8 cellular contexts compared by ENCODE assay signal in genomic region chr5:39217365-39218281, GRCh38. TPM values are rescaled to one million over a fixed set of nuclear protein-coding genes. Genes with fewer than 3 reads are reported as not detected.
DNase-seq lines count a peak whose midpoint lies in the region; ATAC-seq, FAIRE-seq and TF ChIP-seq lines count a peak whose summit lies in the region.

No MANE protein-coding gene starts in this region.

- H3K4me2 ChIP-seq in H1 (ENCODE audit: insufficient read depth in 1 of 2, low read depth in 2 of 2, low read length in 2 of 2) = no peak overlapping the region

- POLR2A ChIA-PET in CD8-positive, alpha-beta T cell (lab: Charles Lee) = interaction anchor here (0.7 to 3.3 kb wide), 33 partner anchors 9 to 83 kb away, joined by 3 to 71 read pairs (median 4); no protein-coding TSS in a partner anchor
- POLR2A ChIA-PET in H1 (lab: Charles Lee; ENCODE audit: partially characterized antibody) = no interaction called here

- no peak overlapping the region for H3K14ac ChIP-seq in H1 (ENCODE audit: insufficient read length)

- peak; percentile 61 for ATAC-seq in CD8-positive, alpha-beta T cell
- peak; percentile 84 for ATAC-seq in GM19452 (IDR thresholded peaks at IDR 0.05; ENCODE audit: unreplicated experiment)
- ATAC-seq in activated CD8-positive, alpha-beta memory T cell treated with anti-CD3 and anti-CD28 coated beads, Interleukin-2, amount 10 ng/mL, durations not matched to agents 7 days and 5 days = peak; percentile 72

- H2AFZ ChIP-seq in H1 (ENCODE audit: low read length) = peak overlapping the region; percentile 27; the same call in 1 of the 2 replicates

- H3K27me3 ChIP-seq in CD8-positive, alpha-beta T cell (ENCODE audit: insufficient read depth, low read length) = no peaks in the 10 kb centered on the region
- no peaks in the 10 kb centered on the region for H3K27me3 ChIP-seq in H1 (replicated peaks in 1 of 4; ENCODE audit: control insufficient read depth in 3 of 4, extremely low read depth in 1 of 4, insufficient read depth in 3 of 4, low read length in 3 of 4)

- H3K4me3 Mint-ChIP-seq in CD8-positive, alpha-beta T cell = peak overlapping the region; percentile 79
- H3K4me3 Mint-ChIP-seq in activated CD8-positive, alpha-beta memory T cell treated with anti-CD3 and anti-CD28 coated beads, Interleukin-2, amount 10 ng/mL, durations not matched to agents 7 days and 5 days = peak overlapping the region; percentile 81

- no peak overlapping the region for H2BK20ac ChIP-seq in H1 (ENCODE audit: low read length)

- no peaks in the 10 kb centered on the region for H3K9me3 Mint-ChIP-seq in CD8-positive, alpha-beta T cell
- no peaks in the 10 kb centered on the region for H3K9me3 Mint-ChIP-seq in activated CD8-positive, alpha-beta memory T cell treated with anti-CD3 and anti-CD28 coated beads, Interleukin-2, amount 10 ng/mL, durations not matched to agents 7 days and 5 days (ENCODE audit: low read depth)

- 74% methylated on average over 16 of the region's 16 CpGs; no CpG with 5 or more reads in 1 of the 2 experiments for WGBS in H1 (ENCODE audit: extremely low coverage in 1 of 2, insufficient coverage in 1 of 2, insufficient read length in 1 of 2, insufficient replicate concordance in 2 of 2, low coverage in 1 of 2, low lambda C conversion rate in 2 of 2, missing lambda C conversion rate in 1 of 2), 2 experiments

- no peak overlapping the region for H3K4ac ChIP-seq in H1 (replicated peaks; ENCODE audit: insufficient read length, low read depth, low read length)

- 0 out of 2 replicates have a peak overlapping the region, but pooled peaks have one; percentile 27 for H3K18ac ChIP-seq in H1 (ENCODE audit: extremely low read depth, low read length)

- peak; percentile 96 for TF ChIP-seq CTCF in CD8-positive, alpha-beta T cell (IDR thresholded peaks at IDR 0.05)
- TF ChIP-seq CTCF in H1 (IDR thresholded peaks at IDR 0.05; ENCODE audit: control extremely low read depth in 1 of 3, insufficient read depth in 1 of 3, low read depth in 1 of 3, low read length in 3 of 3) = peak; percentile 43 to 97 (median 84)

- H3K9me3 ChIP-seq in CD8-positive, alpha-beta T cell (ENCODE audit: low read length) = no peaks in the 10 kb centered on the region
- no peaks in the 10 kb centered on the region for H3K9me3 ChIP-seq in H1 (ENCODE audit: insufficient read depth in 2 of 2, low read depth in 1 of 2, low read length in 1 of 2)

- DNase-seq in CD8-positive, alpha-beta T cell = peak; percentile 56 to 81 (median 79)
- DNase-seq in HS-27A (ENCODE audit: low read depth) (peak; percentile 46), NOMO-1 treated with dmso at 0.1 percent for 144 hours (lab: John Stamatoyannopoulos, UW; ENCODE audit: unreplicated experiment) (peak; percentile 84), H1 (ENCODE audit: low read depth in 1 of 2, low spot score in 2 of 2) (peak in 1 of 2 experiments; percentile 83), midbrain (lab: John Stamatoyannopoulos, UW) (peak; percentile 73)
- DNase-seq in activated CD8-positive, alpha-beta memory T cell treated with anti-CD3 and anti-CD28 coated beads, Interleukin-2, amount 10 ng/mL, durations not matched to agents 7 days and 5 days = peak; percentile 89
- DNase-seq in stimulated activated CD8-positive, alpha-beta memory T cell treated with anti-CD3 and anti-CD28 coated beads, Interleukin-4, amount 100 ng/mL, for 24 hours (ENCODE audit: low read depth) = peak; percentile 55

- no peak overlapping the region for H2AK5ac ChIP-seq in H1 (ENCODE audit: low read depth, low read length)

- H3K4me3 ChIP-seq in CD8-positive, alpha-beta T cell (ENCODE audit: low read depth, low read length) = peak overlapping the region; percentile 59
- H3K4me3 ChIP-seq in H1 (ENCODE audit: extremely low read depth in 1 of 4, insufficient read depth in 2 of 4, low read depth in 3 of 4, low read length in 4 of 4) = no peak overlapping the region

- no peak overlapping the region for H3K9ac ChIP-seq in H1 (replicated peaks in 1 of 4; ENCODE audit: extremely low read depth in 1 of 4, low read depth in 3 of 4, low read length in 3 of 4)

- H2BK5ac ChIP-seq in H1 (ENCODE audit: low read depth, low read length) = no peak overlapping the region

- no peak for TF ChIP-seq EP300 in H1 (IDR thresholded peaks at IDR 0.05; ENCODE audit: borderline replicate concordance in 1 of 2, low read depth in 2 of 2, low read length in 2 of 2)

- H3K79me1 ChIP-seq in H1 (ENCODE audit: low read depth, low read length) = no peaks in the 10 kb centered on the region

- H3K27ac ChIP-seq in CD8-positive, alpha-beta T cell (ENCODE audit: low read depth, low read length) = peak overlapping the region; percentile 53
- H3K27ac ChIP-seq in H1 (ENCODE audit: low read depth, low read length) = no peak overlapping the region

- no peaks in the 10 kb centered on the region for H4K20me1 ChIP-seq in H1 (replicated peaks in 1 of 2; ENCODE audit: control insufficient read depth in 1 of 2, insufficient read depth in 2 of 2, low read length in 2 of 2)

- no peak overlapping the region for H4K5ac ChIP-seq in H1 (ENCODE audit: insufficient read length, low read depth, low read length)

- no peaks in the 10 kb centered on the region for H3K27me3 Mint-ChIP-seq in CD8-positive, alpha-beta T cell (ENCODE audit: low read depth)
- H3K27me3 Mint-ChIP-seq in activated CD8-positive, alpha-beta memory T cell treated with anti-CD3 and anti-CD28 coated beads, Interleukin-2, amount 10 ng/mL, durations not matched to agents 7 days and 5 days = no peaks in the 10 kb centered on the region

- intact Hi-C loops in CD8-positive, alpha-beta T cell (cut with DNase I, micrococcal nuclease) = loop anchor here (1.0 to 10.0 kb wide), 14 partner anchors 9 to 1467 kb away; partner anchors contain the start of gene RICTOR (in 1 of the 2)

- no peak for TF ChIP-seq POLR2A in H1 (IDR thresholded peaks at IDR 0.05; ENCODE audit: control extremely low read depth in 1 of 2, low read depth in 2 of 2, low read length in 2 of 2)

- H3K4me1 Mint-ChIP-seq in CD8-positive, alpha-beta T cell (ENCODE audit: low read depth) = peaks cover 74% of the 10 kb centered on the region
- peaks cover 64% of the 10 kb centered on the region for H3K4me1 Mint-ChIP-seq in activated CD8-positive, alpha-beta memory T cell treated with anti-CD3 and anti-CD28 coated beads, Interleukin-2, amount 10 ng/mL, durations not matched to agents 7 days and 5 days

- H2BK15ac ChIP-seq in H1 (ENCODE audit: low read length) = no peak overlapping the region

- H3K27ac Mint-ChIP-seq in CD8-positive, alpha-beta T cell = peak overlapping the region; percentile 92
- H3K27ac Mint-ChIP-seq in activated CD8-positive, alpha-beta memory T cell treated with anti-CD3 and anti-CD28 coated beads, Interleukin-2, amount 10 ng/mL, durations not matched to agents 7 days and 5 days = peak overlapping the region; percentile 96

- peak; percentile 80 for FAIRE-seq in H1 (lab: Jason Lieb, UNC)

- no peak overlapping the region for H2BK120ac ChIP-seq in H1 (replicated peaks; ENCODE audit: low read depth, low read length)

- H4K8ac ChIP-seq in H1 (ENCODE audit: extremely low read depth, insufficient read depth, low read length) = no peak overlapping the region

- CTCF ChIA-PET in CD8-positive, alpha-beta T cell (lab: Charles Lee) = interaction anchor here (0.6 to 12.2 kb wide), 59 partner anchors 8 to 336 kb away, joined by 3 to 212 read pairs (median 5); no protein-coding TSS in a partner anchor
- CTCF ChIA-PET in activated CD8-positive, alpha-beta memory T cell treated with anti-CD3 and anti-CD28 coated beads, Interleukin-2, amount 10 ng/mL, durations not matched to agents 7 days and 5 days (lab: Charles Lee) = interaction anchor here (0.7 to 10.9 kb wide), 41 partner anchors 9 to 776 kb away, joined by 3 to 181 read pairs (median 7); no protein-coding TSS in a partner anchor
- CTCF ChIA-PET in H1 (lab: Charles Lee; ENCODE audit: partially characterized antibody) = interaction anchor here (0.7 to 5.9 kb wide), 60 partner anchors 9 to 374 kb away, joined by 3 to 44 read pairs (median 4); partner anchors contain the start of gene DAB2

- no peaks in the 10 kb centered on the region for H3K36me3 ChIP-seq in CD8-positive, alpha-beta T cell (ENCODE audit: insufficient read depth, low read length)
- no peaks in the 10 kb centered on the region for H3K36me3 ChIP-seq in H1 (ENCODE audit: control insufficient read depth in 2 of 4, insufficient read depth in 4 of 4, low read length in 3 of 4)

- H3K36me3 Mint-ChIP-seq in CD8-positive, alpha-beta T cell = no peaks in the 10 kb centered on the region
- peaks cover 3% of the 10 kb centered on the region for H3K36me3 Mint-ChIP-seq in activated CD8-positive, alpha-beta memory T cell treated with anti-CD3 and anti-CD28 coated beads, Interleukin-2, amount 10 ng/mL, durations not matched to agents 7 days and 5 days

- no peaks in the 10 kb centered on the region for H3K23me2 ChIP-seq in H1 (ENCODE audit: low read depth, low read length)

- no peak overlapping the region for H4K91ac ChIP-seq in H1 (replicated peaks; ENCODE audit: insufficient read length, low read length)

- peaks cover 47% of the 10 kb centered on the region for H3K4me1 ChIP-seq in CD8-positive, alpha-beta T cell (ENCODE audit: insufficient read depth, low read length)
- peaks cover 0 to 2% (median 0%) of the 10 kb centered on the region in 4 experiments; a peak in 1 of 7 replicates for H3K4me1 ChIP-seq in H1 (replicated peaks in 1 of 4; ENCODE audit: control insufficient read depth in 3 of 4, insufficient read depth in 4 of 4, low read length in 3 of 4)

- 0 out of 2 replicates have a peak overlapping the region, but pooled peaks have one; percentile 76 for H2BK12ac ChIP-seq in H1 (ENCODE audit: low read depth, low read length)

- H3K56ac ChIP-seq in H1 (replicated peaks; ENCODE audit: insufficient read length, low read depth, low read length) = no peak overlapping the region

- H3K23ac ChIP-seq in H1 (ENCODE audit: insufficient read length) = no peak overlapping the region

- no peaks in the 10 kb centered on the region for H3K79me2 ChIP-seq in H1 (ENCODE audit: control insufficient read depth in 1 of 2, insufficient read depth in 2 of 2, low read length in 2 of 2)

- TF ChIP-seq RAD21 in H1 (IDR thresholded peaks at IDR 0.05 in 1 of 2, conservative IDR thresholded peaks at IDR 0.05 in 1 of 2; ENCODE audit: low read depth in 2 of 2, low read length in 2 of 2) = peak; percentile 80 to 88

TF ChIP-seq in H1, 55 proteins besides CTCF, POLR2A, EP300 and RAD21 (continues in another document):
- TF ChIP-seq TEAD4 (IDR thresholded peaks at IDR 0.05; ENCODE audit: low read depth, low read length) = no peak

RNA-seq across cellular contexts. Expression of gene FYB1, which starts 1.7 kb away (rescaled TPM):
- total RNA-seq in CD8-positive, alpha-beta T cell = 100 to 1,000 TPM; 250 to 257 TPM
- 100 to 1,000 TPM; 198 to 270 TPM for total RNA-seq in activated CD8-positive, alpha-beta memory T cell treated with anti-CD3 and anti-CD28 coated beads, Interleukin-2, amount 10 ng/mL, durations not matched to agents 7 days and 5 days
- total RNA-seq in H1 (2021; fragmentation: NEBNext Ultra II Directional; extraction: Animal tissue kit (Norgen Biotek cat#: 25700)) = not detected in 2 replicates
- polyA plus RNA-seq in H1 (2011; rRNA removed) = not detected in 2 replicates
- polyA plus RNA-seq in H1 (2011; cell fraction: cytosol; rRNA removed) = not detected
- not detected for polyA plus RNA-seq in H1 (2011; cell fraction: nucleus; rRNA removed)
- polyA plus RNA-seq in H1 (2012, experiment 1 of 2) = not detected in 4 replicates
- not detected for polyA plus RNA-seq in H1 (2012, experiment 2 of 2)
- polyA plus RNA-seq in H1 (2013, experiment 1 of 2) = not detected
- not detected for polyA plus RNA-seq in H1 (2013, experiment 2 of 2)
- not detected in 2 replicates for polyA minus RNA-seq in H1 (2011; rRNA and poly(A)+ RNA removed)
- not detected for polyA minus RNA-seq in H1 (2011; cell fraction: cytosol; rRNA and poly(A)+ RNA removed)
- polyA minus RNA-seq in H1 (2011; cell fraction: nucleus; rRNA and poly(A)+ RNA removed) = not detected

Comparison
In these comparisons a context has a peak if more than half of its experiments do, and no peak if none do; other contexts are left out.
1. RNA of gene FYB1, which starts 1.7 kb away (total RNA-seq): 198 to 270 TPM in activated CD8-positive, alpha-beta memory T cell treated with anti-CD3 and anti-CD28 coated beads, Interleukin-2, amount 10 ng/mL, durations not matched to agents 7 days and 5 days and 250 to 257 TPM in CD8-positive, alpha-beta T cell; not detected in H1; every median in the first group is over 100 times any median in the second.
2. Peak in every context shown above with its lines, with median percentiles within 50 percentile points of each other: ATAC-seq.